In the genomic region with DNA sequence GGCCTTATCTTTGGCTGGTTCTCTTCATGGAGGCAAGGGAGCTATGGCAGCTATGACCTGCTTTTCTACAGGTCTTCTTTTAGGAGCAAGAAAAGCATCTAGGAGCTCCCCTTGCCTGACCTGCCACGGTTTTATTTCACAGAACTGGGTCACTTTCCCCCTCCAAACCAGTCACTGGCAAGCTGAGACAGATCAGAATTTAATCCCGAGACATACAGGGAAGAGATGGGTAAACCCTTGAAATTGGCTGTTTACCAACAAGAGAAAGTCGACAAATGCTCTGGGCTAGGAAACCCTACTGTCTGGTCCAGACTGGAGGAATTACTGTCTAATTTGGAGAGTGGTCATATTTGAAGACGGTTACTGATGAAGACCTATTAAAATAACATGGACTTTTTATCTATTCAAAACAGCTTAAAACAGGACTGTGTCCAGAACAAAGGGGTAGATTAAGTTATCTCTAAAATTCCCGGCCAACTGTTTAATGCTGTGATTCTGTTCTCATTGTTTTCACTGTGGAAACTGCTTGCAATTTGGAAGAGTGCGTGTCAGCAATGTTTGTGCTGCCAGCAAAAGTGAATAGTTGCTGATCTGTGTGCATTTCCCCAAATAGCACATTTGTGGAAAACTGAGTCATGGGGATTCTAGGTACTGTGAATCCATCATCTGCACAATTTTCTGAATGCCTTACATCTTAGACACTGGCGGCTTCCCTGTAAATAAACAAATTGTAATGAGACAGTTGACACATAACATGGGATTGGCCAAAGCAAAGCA, we compare ENCODE assay signal across 13 cellular contexts.
DNase-seq lines count a peak whose midpoint lies in the region; ATAC-seq, FAIRE-seq and TF ChIP-seq lines count a peak whose summit lies in the region.
"Had no signal": no experiment of that assay in that cellular context is flagged by ENCODE, and none has a peak within 500 bp of the region (broad histone marks: within the 10 kb centered on the region; RNA-seq: fewer than 3 reads in every experiment).

No MANE protein-coding gene starts in this region.

- DNase-seq in Caco-2 (no peak), adipocyte (ENCODE audit: low read depth) (peak; percentile 78), foreskin fibroblast (peak; percentile 77 to 81), pancreas (no peak), NCI-H2227 treated with DMSO at 0.1 percent for 48 hours (lab: John Stamatoyannopoulos, UW) (no peak), GM12892 (ENCODE audit: insufficient read length) (no peak), natural killer cell (no peak), NCI-H345 (lab: John Stamatoyannopoulos, UW) (no peak)
- DNase-seq: activated CD4-positive, alpha-beta T cell treated with anti-CD3 and anti-CD28 coated beads for 1 hour; activated naive CD4-positive, alpha-beta T cell treated with anti-CD3 and anti-CD28 coated beads for 36 hours; NCI-H187 treated with DMSO at 0.1 percent for 48 hours had no signal

- H3K36me3 ChIP-seq in Caco-2 (ENCODE audit: control insufficient read depth, insufficient read depth, low read length) (no peaks in the 10 kb centered on the region), adipocyte (ENCODE audit: control insufficient read depth, insufficient read depth, low read length, severe bottlenecking) (no peaks in the 10 kb centered on the region), pancreas (no peaks in the 10 kb centered on the region)
- H3K36me3 ChIP-seq: HAP-1, tibial nerve had no signal

- H3K27ac Mint-ChIP-seq in Caco-2 (ENCODE audit: unreplicated experiment) (peak overlapping the region; percentile 11), natural killer cell (no peak overlapping the region)
- H3K27ac Mint-ChIP-seq: activated naive CD4-positive, alpha-beta T cell treated with anti-CD3 and anti-CD28 coated beads for 36 hours had no signal

- CTCF ChIA-PET in Caco-2 (lab: Charles Lee): interaction anchor here (0.7 kb wide), 1 partner anchor 24 kb away, joined by 5 read pairs; no protein-coding TSS in a partner anchor

- H3K4me3 Mint-ChIP-seq in Caco-2 (ENCODE audit: unreplicated experiment) (no peak overlapping the region), natural killer cell (no peak overlapping the region)
- H3K4me3 Mint-ChIP-seq: activated naive CD4-positive, alpha-beta T cell treated with anti-CD3 and anti-CD28 coated beads for 36 hours had no signal

- POLR2A ChIA-PET in Caco-2 (lab: Charles Lee): interaction anchor here (0.6 kb wide), 1 partner anchor 60 kb away, joined by 4 read pairs; no protein-coding TSS in a partner anchor

- H3K9me3 Mint-ChIP-seq in Caco-2 (ENCODE audit: unreplicated experiment) (no peaks in the 10 kb centered on the region), natural killer cell (no peaks in the 10 kb centered on the region)
- H3K9me3 Mint-ChIP-seq: activated naive CD4-positive, alpha-beta T cell treated with anti-CD3 and anti-CD28 coated beads for 36 hours had no signal

- no peak overlapping the region for H3K27ac ChIP-seq in pancreas

- H3K9ac ChIP-seq in adipocyte (ENCODE audit: low read length): peak overlapping the region; percentile 73

- intact Hi-C loops in Caco-2 (cut with micrococcal nuclease; ENCODE audit: unreplicated experiment): no loop called here
- intact Hi-C loops in pancreas (cut with DNase I): no loop called here
- intact Hi-C loops in natural killer cell (cut with micrococcal nuclease): no loop called here

- ATAC-seq in pancreas (peak in 3 of 4 donors; percentile 58 to 78 (median 61)), natural killer cell (no peak)

- H3K4me1 Mint-ChIP-seq in Caco-2 (ENCODE audit: low read depth, unreplicated experiment) (peaks cover 49% of the 10 kb centered on the region), natural killer cell (no peaks in the 10 kb centered on the region)

- H3K27me3 Mint-ChIP-seq in Caco-2 (ENCODE audit: insufficient read depth, unreplicated experiment) (no peaks in the 10 kb centered on the region), natural killer cell (ENCODE audit: low read depth in 2 of 2) (no peaks in the 10 kb centered on the region)

- peaks cover 15% of the 10 kb centered on the region for H3K36me3 Mint-ChIP-seq in Caco-2 (ENCODE audit: insufficient read depth, unreplicated experiment)
- no peaks in the 10 kb centered on the region for H3K36me3 Mint-ChIP-seq in natural killer cell

- peaks cover 56% of the 10 kb centered on the region for H3K4me1 ChIP-seq in Caco-2
- H3K4me1 ChIP-seq in adipocyte (ENCODE audit: control insufficient read depth, insufficient read depth, low read length): peaks cover 10% of the 10 kb centered on the region
- peaks cover 0 to 5% (median 0%) of the 10 kb centered on the region in 3 donors for H3K4me1 ChIP-seq in pancreas

- H3K9me3 ChIP-seq in Caco-2: no peaks in the 10 kb centered on the region
- no peaks in the 10 kb centered on the region for H3K9me3 ChIP-seq in adipocyte (ENCODE audit: control insufficient read depth, low read length)
- no peaks in the 10 kb centered on the region for H3K9me3 ChIP-seq in pancreas
- H3K9me3 ChIP-seq: HAP-1, tibial nerve had no signal

- WGBS in pancreas, 2 donors: 55 to 58% methylated on average over 7 of the region's 7 CpGs

- H3K27me3 ChIP-seq in Caco-2 (replicated peaks; ENCODE audit: control insufficient read depth, insufficient read depth, low read length) (no peaks in the 10 kb centered on the region), adipocyte (replicated peaks; ENCODE audit: control insufficient read depth, insufficient read depth, low read length) (no peaks in the 10 kb centered on the region), pancreas (no peaks in the 10 kb centered on the region)
- H3K27me3 ChIP-seq: tibial nerve had no signal

- no TSS peak for BruUV-seq in Caco-2 (replicated peaks; lab: Mats Ljungman, UMichigan)

- FAIRE-seq in pancreas (lab: Jason Lieb, UNC) (no peak), GM12892 (lab: Jason Lieb, UNC) (no peak)

- H3K4me3 ChIP-seq in Caco-2 (ENCODE audit: low read depth, low read length) (no peak overlapping the region), adipocyte (ENCODE audit: low read length) (peak overlapping the region; percentile 31), foreskin fibroblast (ENCODE audit: low read depth in 1 of 2, low read length in 2 of 2) (no peak overlapping the region), pancreas (no peak overlapping the region)
- H3K4me3 ChIP-seq: HAP-1, tibial nerve had no signal

- no peak for TF ChIP-seq CTCF in Caco-2 (IDR thresholded peaks at IDR 0.05; ENCODE audit: insufficient read depth in 1 of 2, low read depth in 1 of 2, low read length in 1 of 2, severe bottlenecking in 1 of 2, unreplicated experiment in 1 of 2)
- no peak for TF ChIP-seq CTCF in foreskin fibroblast (IDR thresholded peaks at IDR 0.05; ENCODE audit: low read depth, low read length)
- TF ChIP-seq CTCF in pancreas (IDR thresholded peaks at IDR 0.05): no peak
- no peak for TF ChIP-seq CTCF in natural killer cell (IDR thresholded peaks at IDR 0.05)

- TF ChIP-seq POLR2A in GM12892 (IDR thresholded peaks at IDR 0.05; ENCODE audit: low read depth, low read length): no peak

Comparison
In these comparisons a context has a peak if more than half of its experiments do, and no peak if none do; other contexts are left out.
1. DNase-seq: peak in adipocyte (single experiment) and foreskin fibroblast (2 of 2); none in Caco-2 (0 of 2), pancreas (0 of 6), NCI-H2227 treated with DMSO at 0.1 percent for 48 hours (single experiment), GM12892 (single experiment), natural killer cell (single experiment) and NCI-H345 (single experiment).
2. ATAC-seq: peak in pancreas (3 of 4); none in natural killer cell (0 of 3).